In the genomic region with DNA sequence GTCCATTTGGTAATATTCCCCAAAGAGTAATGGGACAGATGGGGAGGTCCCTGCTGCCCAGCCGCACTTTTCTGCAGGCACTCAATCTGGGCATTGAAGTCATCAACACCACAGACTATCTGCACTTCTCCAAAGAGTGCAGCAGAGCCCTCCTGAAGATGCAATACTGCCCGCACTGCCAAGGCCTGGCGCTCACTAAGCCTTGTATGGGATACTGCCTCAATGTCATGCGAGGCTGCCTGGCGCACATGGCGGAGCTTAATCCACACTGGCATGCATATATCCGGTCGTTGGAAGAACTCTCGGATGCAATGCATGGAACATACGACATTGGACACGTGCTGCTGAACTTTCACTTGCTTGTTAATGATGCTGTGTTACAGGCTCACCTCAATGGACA, we compare ENCODE assay signal across 30 cellular contexts.
"Had no signal": no experiment of that assay in that cellular context is flagged by ENCODE, and none has a peak within 500 bp of the region (broad histone marks: within the 10 kb centered on the region; RNA-seq: fewer than 3 reads in every experiment).

No MANE protein-coding gene starts in this region.

- H3K27ac ChIP-seq: pancreas, prostate gland, right lobe of liver, skin epidermis, spleen, suprapubic skin, testis, tibial artery, transverse colon, vagina had no signal

- H3K4me3 ChIP-seq: pancreas, prostate gland, right lobe of liver, skin epidermis, smooth muscle cell, spleen, suprapubic skin, testis, tibial artery, transverse colon, vagina had no signal

- H3K4me1 Mint-ChIP-seq: naive B cell; naive thymus-derived CD8-positive, alpha-beta T cell; nephron progenitor cell; neural crest cell; stimulated activated memory B cell treated with anti-CD40 and anti-IgM and Interleukin-4, amounts not matched to agents 10 μg/mL and 1 μg/mL and 100 μg/mL, for 72 hours; stimulated activated naive CD8-positive, alpha-beta T cell treated with anti-CD3 and anti-CD28 coated beads, Interleukin-15, amount 100 ng/mL, for 72 hours had no signal

- H3K27me3 ChIP-seq: pancreas, right lobe of liver, spleen, suprapubic skin, testis, tibial artery, transverse colon, vagina had no signal

- DNase-seq: naive B cell; naive thymus-derived CD8-positive, alpha-beta T cell; nephron progenitor cell; occipital lobe; pancreas; retina; right cardiac atrium; right lobe of liver; spleen; stimulated activated CD4-positive, alpha-beta T cell treated with anti-CD3 and anti-CD28 coated beads, Interleukin-12 subunit alpha, Interleukin-12 subunit beta, amount 100 ng/mL, for 4 hours; stimulated activated CD4-positive, alpha-beta T cell treated with anti-CD3 and anti-CD28 coated beads, Interleukin-1b, Interleukin-23, amount 100 ng/mL, for 48 hours; stimulated activated CD4-positive, alpha-beta T cell treated with anti-CD3 and anti-CD28 coated beads, Interleukin-4, amount 100 ng/mL, for 1 hour; stimulated activated CD4-positive, alpha-beta T cell treated with anti-CD3 and anti-CD28 coated beads, Interleukin-4, amount 100 ng/mL, for 4 hours; stimulated activated CD8-positive, alpha-beta memory T cell treated with anti-CD3 and anti-CD28 coated beads, Interleukin-4, amount 100 ng/mL, for 48 hours; stimulated activated naive CD4-positive, alpha-beta T cell; stimulated activated naive CD8-positive, alpha-beta T cell treated with anti-CD3 and anti-CD28 coated beads, Interleukin-15, amount 100 ng/mL, for 72 hours; stimulated activated naive CD8-positive, alpha-beta T cell treated with anti-CD3 and anti-CD28 coated beads, Interleukin-15, Interleukin-2, amounts not matched to agents 100 U/mL and 50 U/mL, for 24 hours; substantia nigra; testis; tibial artery; transverse colon had no signal

- H3K4me3 Mint-ChIP-seq: naive B cell; naive thymus-derived CD8-positive, alpha-beta T cell; natural killer cell treated with Interleukin-12 subunit alpha and Interleukin-12 subunit beta and Interleukin-15 and Interleukin-18, amount 100 ng/mL, for 72 hours; nephron progenitor cell; neural crest cell; stimulated activated memory B cell treated with anti-CD40 and anti-IgM and Interleukin-4, amounts not matched to agents 10 μg/mL and 1 μg/mL and 100 μg/mL, for 72 hours; stimulated activated naive CD8-positive, alpha-beta T cell treated with anti-CD3 and anti-CD28 coated beads, Interleukin-15, amount 100 ng/mL, for 72 hours; type B pancreatic cell had no signal

- H3K36me3 Mint-ChIP-seq: naive B cell; naive thymus-derived CD8-positive, alpha-beta T cell; natural killer cell treated with Interleukin-12 subunit alpha and Interleukin-12 subunit beta and Interleukin-15 and Interleukin-18, amount 100 ng/mL, for 72 hours; stimulated activated memory B cell treated with anti-CD40 and anti-IgM and Interleukin-4, amounts not matched to agents 10 μg/mL and 1 μg/mL and 100 μg/mL, for 72 hours; type B pancreatic cell had no signal

- H3K27ac Mint-ChIP-seq: naive B cell; natural killer cell treated with Interleukin-12 subunit alpha and Interleukin-12 subunit beta and Interleukin-15 and Interleukin-18, amount 100 ng/mL, for 72 hours; stimulated activated memory B cell treated with anti-CD40 and anti-IgM and Interleukin-4, amounts not matched to agents 10 μg/mL and 1 μg/mL and 100 μg/mL, for 72 hours; stimulated activated naive CD8-positive, alpha-beta T cell treated with anti-CD3 and anti-CD28 coated beads, Interleukin-15, amount 100 ng/mL, for 72 hours; type B pancreatic cell had no signal

- ATAC-seq: naive thymus-derived CD8-positive, alpha-beta T cell; natural killer cell treated with Interleukin-12 subunit alpha and Interleukin-12 subunit beta and Interleukin-15 and Interleukin-18, amount 100 ng/mL, for 72 hours; pancreas; right cardiac atrium; right lobe of liver; stimulated activated memory B cell treated with anti-CD40 and anti-IgM and Interleukin-4, amounts not matched to agents 10 μg/mL and 1 μg/mL and 100 μg/mL, for 72 hours; stimulated activated naive CD8-positive, alpha-beta T cell treated with anti-CD3 and anti-CD28 coated beads, Interleukin-15, amount 100 ng/mL, for 72 hours; stimulated activated naive CD8-positive, alpha-beta T cell treated with anti-CD3 and anti-CD28 coated beads, Interleukin-15, Interleukin-2, amounts not matched to agents 100 U/mL and 50 U/mL, for 24 hours had no signal

- H3K9me3 Mint-ChIP-seq: naive thymus-derived CD8-positive, alpha-beta T cell; natural killer cell treated with Interleukin-12 subunit alpha and Interleukin-12 subunit beta and Interleukin-15 and Interleukin-18, amount 100 ng/mL, for 72 hours; nephron progenitor cell; neural crest cell; stimulated activated memory B cell treated with anti-CD40 and anti-IgM and Interleukin-4, amounts not matched to agents 10 μg/mL and 1 μg/mL and 100 μg/mL, for 72 hours; stimulated activated naive CD8-positive, alpha-beta T cell treated with anti-CD3 and anti-CD28 coated beads, Interleukin-15, amount 100 ng/mL, for 72 hours; type B pancreatic cell had no signal

- H3K9me3 ChIP-seq: pancreas, prostate gland, right lobe of liver, spleen, suprapubic skin, testis, tibial artery, transverse colon, vagina had no signal

- H3K4me1 ChIP-seq: pancreas, prostate gland, right lobe of liver, spleen, suprapubic skin, testis, tibial artery, transverse colon, vagina had no signal

- H3K36me3 ChIP-seq: pancreas, prostate gland, right lobe of liver, spleen, suprapubic skin, tibial artery, transverse colon, vagina had no signal

- H3K4me2 ChIP-seq: smooth muscle cell had no signal

- H3K27me3 Mint-ChIP-seq: naive B cell; natural killer cell treated with Interleukin-12 subunit alpha and Interleukin-12 subunit beta and Interleukin-15 and Interleukin-18, amount 100 ng/mL, for 72 hours; stimulated activated memory B cell treated with anti-CD40 and anti-IgM and Interleukin-4, amounts not matched to agents 10 μg/mL and 1 μg/mL and 100 μg/mL, for 72 hours; stimulated activated naive CD8-positive, alpha-beta T cell treated with anti-CD3 and anti-CD28 coated beads, Interleukin-15, amount 100 ng/mL, for 72 hours; type B pancreatic cell had no signal
